8 cellular contexts compared by ENCODE assay signal in genomic region chr6:106974337-106974998, GRCh38. TPM values are rescaled to one million over a fixed set of nuclear protein-coding genes. Genes with fewer than 3 reads are reported as not detected.
DNase-seq lines count a peak whose midpoint lies in the region; ATAC-seq and TF ChIP-seq lines count a peak whose summit lies in the region.

Gene CD24, minus strand, starts transcription at chr6:106974729. Its CDS starts 83 bp downstream, at chr6:106974646.

- ATAC-seq in GM21619 (IDR thresholded peaks at IDR 0.05; ENCODE audit: unreplicated experiment) = peak; percentile 15

- peak; percentile 76 for DNase-seq in DMS53 (lab: John Stamatoyannopoulos, UW)
- peak; percentile 76 for DNase-seq in NCI-H1105 treated with DMSO at 0.1 percent for 48 hours (lab: John Stamatoyannopoulos, UW)
- peak; percentile 20 to 30 for DNase-seq in activated CD4-positive, alpha-beta T cell treated with anti-CD3 and anti-CD28 coated beads, Interleukin-2, amount 50 U/mL, for 48 hours
- no peak for DNase-seq in fibroblast of villous mesenchyme (ENCODE audit: low read depth)
- DNase-seq in osteocyte (ENCODE audit: extremely low spot score, unreplicated experiment) = no peak
- no peak for DNase-seq in GM19238 (ENCODE audit: insufficient read length, low spot score)
- no peak for DNase-seq in NK-92 treated with Interleukin-12 subunit alpha and Interleukin-12 subunit beta, amount 100 ng/mL, for 24 hours (lab: John Stamatoyannopoulos, UW)

- no peaks in the 10 kb centered on the region for H3K36me3 Mint-ChIP-seq in osteocyte (ENCODE audit: unreplicated experiment)

- peak within 1 kb of the TSS; percentile 55 for H3K4me3 Mint-ChIP-seq in osteocyte (ENCODE audit: unreplicated experiment)

- peaks cover 5% of the 10 kb centered on the region for H3K4me1 Mint-ChIP-seq in osteocyte (ENCODE audit: unreplicated experiment)

- no peaks in the 10 kb centered on the region for H3K9me3 Mint-ChIP-seq in osteocyte (ENCODE audit: unreplicated experiment)

- TF ChIP-seq CTCF in fibroblast of villous mesenchyme (IDR thresholded peaks at IDR 0.05; ENCODE audit: insufficient read depth, low read depth, low read length) = no peak
- no peak for TF ChIP-seq CTCF in osteocyte (IDR thresholded peaks at IDR 0.05)

- H3K4me3 ChIP-seq in fibroblast of villous mesenchyme (ENCODE audit: low read depth, low read length) = peak within 1 kb of the TSS; percentile 57

- peaks cover 66% of the 10 kb centered on the region for H3K27me3 Mint-ChIP-seq in osteocyte (ENCODE audit: unreplicated experiment)

- H3K27ac Mint-ChIP-seq in osteocyte (ENCODE audit: unreplicated experiment) = no peak within 1 kb of the TSS

RNA-seq across cellular contexts. Expression of gene CD24, which starts in this region (rescaled TPM):
- total RNA-seq in fibroblast of villous mesenchyme (1.3 and 4.3 TPM in 2 replicates), osteocyte (0.30 and 0.42 TPM in 2 replicates)

Comparison
In these comparisons a context has a peak if more than half of its experiments do, and no peak if none do; other contexts are left out.
1. DNase-seq: peak in DMS53 (single experiment), NCI-H1105 treated with DMSO at 0.1 percent for 48 hours (single experiment) and activated CD4-positive, alpha-beta T cell treated with anti-CD3 and anti-CD28 coated beads, Interleukin-2, amount 50 U/mL, for 48 hours (2 of 2); none in fibroblast of villous mesenchyme (single experiment), osteocyte (single experiment), GM19238 (single experiment) and NK-92 treated with Interleukin-12 subunit alpha and Interleukin-12 subunit beta, amount 100 ng/mL, for 24 hours (single experiment).